ENCODE assay signal across 18 cellular contexts in the genomic region with DNA sequence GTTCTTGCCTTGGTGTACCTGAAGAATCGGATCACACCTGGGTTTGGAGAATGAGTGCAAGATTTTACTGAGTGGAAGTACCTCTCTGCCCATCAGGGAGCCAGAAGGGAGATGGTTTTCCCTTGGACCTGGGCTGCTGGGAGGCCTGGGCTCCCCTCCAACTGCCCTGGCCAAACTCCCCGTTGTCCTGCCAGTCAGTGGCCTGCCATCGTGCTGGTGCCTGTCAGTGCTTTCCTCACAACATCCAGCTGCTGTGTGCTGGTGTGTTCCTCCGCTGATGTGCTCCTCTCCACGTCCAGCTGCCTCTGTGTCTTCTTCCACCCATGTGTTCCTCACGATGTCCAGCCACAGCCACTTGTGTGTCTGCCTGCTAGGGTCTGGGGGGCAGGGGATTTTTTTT.
"Had no signal": no experiment of that assay in that cellular context is flagged by ENCODE, and none has a peak within 500 bp of the region (broad histone marks: within the 10 kb centered on the region; RNA-seq: fewer than 3 reads in every experiment).

No MANE protein-coding gene starts in this region.

- H3K79me2 ChIP-seq: hepatocyte had no signal

- H3K36me3 Mint-ChIP-seq: activated CD4-positive, alpha-beta memory T cell treated with anti-CD3 and anti-CD28 coated beads for 36 hours; activated naive CD8-positive, alpha-beta T cell treated with anti-CD3 and anti-CD28 coated beads, Interleukin-2, amount 10 ng/mL, durations not matched to agents 7 days and 5 days had no signal

- ATAC-seq: upper lobe of right lung had no signal

- H3K36me3 ChIP-seq: breast epithelium, upper lobe of right lung had no signal

- FAIRE-seq: endothelial cell of umbilical vein, frontal cortex had no signal

- H3K27me3 ChIP-seq: breast epithelium, hepatocyte, testis, upper lobe of right lung had no signal

- H2AFZ ChIP-seq: hepatocyte had no signal

- H3K4me3 Mint-ChIP-seq: activated CD4-positive, alpha-beta memory T cell treated with anti-CD3 and anti-CD28 coated beads for 36 hours; activated naive CD8-positive, alpha-beta T cell treated with anti-CD3 and anti-CD28 coated beads, Interleukin-2, amount 10 ng/mL, durations not matched to agents 7 days and 5 days; nephron had no signal

- DNase-seq: activated CD4-positive, alpha-beta memory T cell treated with anti-CD3 and anti-CD28 coated beads for 36 hours; activated CD4-positive, alpha-beta T cell treated with anti-CD3 and anti-CD28 coated beads for 1 hour; activated gamma-delta T cell; activated naive CD8-positive, alpha-beta T cell treated with anti-CD3 and anti-CD28 coated beads, Interleukin-2, amount 10 ng/mL, durations not matched to agents 7 days and 5 days; activated T-cell treated with anti-CD3 and anti-CD28 coated beads, Interleukin-2, amount 50 U/mL, for 48 hours; aorta; left cardiac atrium; mammary epithelial cell; stimulated activated CD4-positive, alpha-beta T cell treated with anti-CD3 and anti-CD28 coated beads, Interleukin-2, amount 100 ng/mL, for 48 hours; stimulated activated naive CD4-positive, alpha-beta T cell treated with Interleukin-2 at 50 U/mL for 16 hours; T-helper 9 cell; testis; upper lobe of right lung had no signal

- H3K4me2 ChIP-seq: hepatocyte had no signal

- H3K27me3 Mint-ChIP-seq: activated CD4-positive, alpha-beta memory T cell treated with anti-CD3 and anti-CD28 coated beads for 36 hours had no signal

- H3K4me1 ChIP-seq: breast epithelium, testis had no signal

- H3K9me3 ChIP-seq: breast epithelium, testis, upper lobe of right lung had no signal

- H3K4me1 Mint-ChIP-seq: nephron had no signal

- H3K27ac ChIP-seq: breast epithelium, hepatocyte, testis, upper lobe of right lung had no signal

- H3K27ac Mint-ChIP-seq: activated CD4-positive, alpha-beta memory T cell treated with anti-CD3 and anti-CD28 coated beads for 36 hours; activated naive CD8-positive, alpha-beta T cell treated with anti-CD3 and anti-CD28 coated beads, Interleukin-2, amount 10 ng/mL, durations not matched to agents 7 days and 5 days; nephron had no signal

- H3K4me3 ChIP-seq: breast epithelium, hepatocyte, testis, upper lobe of right lung had no signal
